ENCODE assay signal across 19 cellular contexts in the genomic region with DNA sequence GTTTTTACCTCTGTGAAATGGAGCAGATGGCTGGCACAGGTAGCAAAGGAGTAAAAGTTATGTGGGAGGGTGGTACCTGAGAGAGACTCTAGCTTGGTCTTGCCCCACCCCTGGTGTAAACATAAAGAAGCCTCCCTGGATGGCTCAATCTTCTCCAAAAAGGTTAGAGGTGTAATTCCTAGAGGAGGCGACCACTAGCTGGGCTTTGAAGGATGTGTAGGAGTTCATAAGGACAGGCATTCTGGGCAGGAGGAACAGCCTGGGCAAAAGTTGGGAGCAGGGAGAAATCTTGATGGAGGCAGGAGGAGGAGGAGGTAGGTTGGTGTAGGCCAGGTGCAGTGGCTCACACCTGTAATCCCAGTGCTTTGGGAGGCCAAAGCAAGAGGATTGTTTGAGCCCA. TPM values are rescaled to one million over a fixed set of nuclear protein-coding genes. Genes with fewer than 3 reads are reported as not detected.
DNase-seq lines count a peak whose midpoint lies in the region; ATAC-seq, FAIRE-seq and TF ChIP-seq lines count a peak whose summit lies in the region.
"Had no signal": no experiment of that assay in that cellular context is flagged by ENCODE, and none has a peak within 500 bp of the region (broad histone marks: within the 10 kb centered on the region; RNA-seq: fewer than 3 reads in every experiment).

No MANE protein-coding gene starts in this region.

- SMC1A ChIA-PET in GM12878 (lab: Charles Lee; ENCODE audit: uncharacterized antibody, unreplicated experiment), result interaction anchor here (0.9 to 3.1 kb wide), 4 partner anchors 10 to 479 kb away, joined by 3 to 17 read pairs (median 9); a partner anchor contains a TSS

- no peak for DNase-seq in activated naive CD8-positive, alpha-beta T cell treated with anti-CD3 and anti-CD28 coated beads, Interleukin-2, amount 10 ng/mL, durations not matched to agents 7 days and 5 days
- no peak for DNase-seq in activated naive CD8-positive, alpha-beta T cell treated with anti-CD3 and anti-CD28 coated beads for 36 hours
- DNase-seq in GM12878 (ENCODE audit: low read depth, low spot score), result no peak
- DNase-seq in lower lobe of right lung, result no peak
- DNase-seq in thyroid gland, result no peak
- no peak for DNase-seq in H54 (ENCODE audit: insufficient read length, low spot score)
- no peak for DNase-seq in left colon
- DNase-seq: ACHN; AML-193; Caco-2; DMS153; NCI-H1417; NCI-H1930; NCI-H2171; NCI-H446; NK-92 treated with Interleukin-12 subunit alpha and Interleukin-12 subunit beta, amount 100 ng/mL, for 24 hours; OCI-M1; RPMI8226 had no signal

- H3K9me3 Mint-ChIP-seq in activated naive CD8-positive, alpha-beta T cell treated with anti-CD3 and anti-CD28 coated beads, Interleukin-2, amount 10 ng/mL, durations not matched to agents 7 days and 5 days, result no peaks in the 10 kb centered on the region
- H3K9me3 Mint-ChIP-seq in activated naive CD8-positive, alpha-beta T cell treated with anti-CD3 and anti-CD28 coated beads for 36 hours, result no peaks in the 10 kb centered on the region

- peak overlapping the region; percentile 4; the same call in 1 of the 2 replicates for H3K4me2 ChIP-seq in GM12878 (ENCODE audit: control insufficient read depth, insufficient read depth)

- H3K9me3 ChIP-seq in GM12878 (replicated peaks; ENCODE audit: control insufficient read depth, insufficient read depth, low read length) (no peaks in the 10 kb centered on the region), lower lobe of right lung (no peaks in the 10 kb centered on the region), thyroid gland (no peaks in the 10 kb centered on the region)
- H3K9me3 ChIP-seq: Caco-2 had no signal

- intact Hi-C loops in GM12878 (cut with micrococcal nuclease; ENCODE audit: unreplicated experiment) (no loop called here), lower lobe of right lung (cut with DNase I) (no loop called here), thyroid gland (cut with DNase I) (no loop called here), left colon (cut with DNase I, micrococcal nuclease) (no loop called here)

- H3K4me1 Mint-ChIP-seq in activated naive CD8-positive, alpha-beta T cell treated with anti-CD3 and anti-CD28 coated beads, Interleukin-2, amount 10 ng/mL, durations not matched to agents 7 days and 5 days, result peaks cover 13% of the 10 kb centered on the region
- H3K4me1 Mint-ChIP-seq in activated naive CD8-positive, alpha-beta T cell treated with anti-CD3 and anti-CD28 coated beads for 36 hours, result peaks cover 16% of the 10 kb centered on the region

- CTCF ChIA-PET in GM12878 (lab: Yijun Ruan, JAX), result interaction anchor here (1.0 to 2.8 kb wide), 4 partner anchors 10 to 112 kb away, joined by 4 to 11 read pairs (median 6); a partner anchor contains a TSS

- H3K27ac ChIP-seq in GM12878 (ENCODE audit: control insufficient read depth, insufficient read depth) (no peak overlapping the region), lower lobe of right lung (peak overlapping the region; percentile 46), thyroid gland (no peak overlapping the region)

- TF ChIP-seq POLR2A in GM12878 (IDR thresholded peaks at IDR 0.05; ENCODE audit: low read depth, low read length), result no peak
- no peak for TF ChIP-seq POLR2A in thyroid gland (IDR thresholded peaks at IDR 0.05)
- no peak for TF ChIP-seq POLR2A in H54 (IDR thresholded peaks at IDR 0.05; ENCODE audit: low read depth, low read length)

- FAIRE-seq in GM12878 (lab: Jason Lieb, UNC), result no peak
- FAIRE-seq in H54 (lab: Jason Lieb, UNC), result no peak

- H3K4me3 ChIP-seq in GM12878 (peak overlapping the region; percentile 47), lower lobe of right lung (no peak overlapping the region), thyroid gland (replicated peaks in 1 of 3) (no peak overlapping the region)

- H2AFZ ChIP-seq in GM12878 (ENCODE audit: control insufficient read depth, low read depth, low read length), result no peak overlapping the region

- H4K20me1 ChIP-seq in GM12878 (ENCODE audit: control insufficient read depth, insufficient read depth), result peaks cover 4% of the 10 kb centered on the region; the same call in 1 of the 2 replicates

- no TSS peak for BruUV-seq in GM12878 (replicated peaks; lab: Mats Ljungman, UMichigan)

- no peak for TF ChIP-seq EP300 in GM12878 (IDR thresholded peaks at IDR 0.05; ENCODE audit: borderline replicate concordance in 1 of 2, control insufficient read depth in 1 of 2, low read depth in 2 of 2, low read length in 2 of 2)

- peaks cover 5% of the 10 kb centered on the region for H3K4me1 ChIP-seq in GM12878 (ENCODE audit: control insufficient read depth, insufficient read depth, low read length)
- H3K4me1 ChIP-seq in lower lobe of right lung, result peaks cover 58% of the 10 kb centered on the region
- peaks cover 9 to 22% of the 10 kb centered on the region in 2 donors for H3K4me1 ChIP-seq in thyroid gland

- no peak for ATAC-seq in activated naive CD8-positive, alpha-beta T cell treated with anti-CD3 and anti-CD28 coated beads, Interleukin-2, amount 10 ng/mL, durations not matched to agents 7 days and 5 days (ENCODE audit: low read depth)
- ATAC-seq in GM12878 (no peak), lower lobe of right lung (no peak), left colon (no peak)

- H3K36me3 ChIP-seq in GM12878 (ENCODE audit: control insufficient read depth in 2 of 2, insufficient read depth in 2 of 2, low read length in 1 of 2) (peaks cover 24 to 26% of the 10 kb centered on the region in 2 experiments; a peak in 3 of 4 replicates), lower lobe of right lung (peaks cover 95% of the 10 kb centered on the region), thyroid gland (no peaks in the 10 kb centered on the region)

- no peak overlapping the region for H3K4me3 Mint-ChIP-seq in activated naive CD8-positive, alpha-beta T cell treated with anti-CD3 and anti-CD28 coated beads, Interleukin-2, amount 10 ng/mL, durations not matched to agents 7 days and 5 days
- H3K4me3 Mint-ChIP-seq in activated naive CD8-positive, alpha-beta T cell treated with anti-CD3 and anti-CD28 coated beads for 36 hours, result no peak overlapping the region

- TF ChIP-seq CTCF in GM12878 (IDR thresholded peaks at IDR 0.05 in 2 of 3, conservative IDR thresholded peaks at IDR 0.05 in 1 of 3; ENCODE audit: control insufficient read depth in 2 of 3, extremely low read depth in 1 of 3, insufficient read depth in 1 of 3, low read depth in 3 of 3, low read length in 3 of 3) (no peak), lower lobe of right lung (IDR thresholded peaks at IDR 0.05) (no peak), thyroid gland (IDR thresholded peaks at IDR 0.05) (no peak)

- RAD21 ChIA-PET in GM12878 (lab: Charles Lee; ENCODE audit: unreplicated experiment), result interaction anchor here (1.1 to 1.8 kb wide), 2 partner anchors 10 to 112 kb away, joined by 4 to 7 read pairs; a partner anchor contains a TSS

- POLR2A ChIA-PET in activated naive CD8-positive, alpha-beta T cell treated with anti-CD3 and anti-CD28 coated beads, Interleukin-2, amount 10 ng/mL, durations not matched to agents 7 days and 5 days (lab: Charles Lee), result interaction anchor here (0.6 to 2.5 kb wide), 2 partner anchors 8 to 110 kb away, joined by 3 to 26 read pairs; a partner anchor contains a TSS
- POLR2A ChIA-PET in GM12878 (lab: Charles Lee), result interaction anchor here (1.1 to 1.8 kb wide), 2 partner anchors 8 to 10 kb away, joined by 4 to 6 read pairs; a partner anchor contains a TSS

- no peaks in the 10 kb centered on the region for H3K27me3 ChIP-seq in GM12878 (replicated peaks in 1 of 2; ENCODE audit: control insufficient read depth in 2 of 2, insufficient read depth in 2 of 2, low read length in 1 of 2)
- no peaks in the 10 kb centered on the region for H3K27me3 ChIP-seq in lower lobe of right lung (ENCODE audit: low read depth)
- no peaks in the 10 kb centered on the region for H3K27me3 ChIP-seq in thyroid gland

- no peaks in the 10 kb centered on the region for H3K27me3 Mint-ChIP-seq in activated naive CD8-positive, alpha-beta T cell treated with anti-CD3 and anti-CD28 coated beads, Interleukin-2, amount 10 ng/mL, durations not matched to agents 7 days and 5 days
- H3K27me3 Mint-ChIP-seq in activated naive CD8-positive, alpha-beta T cell treated with anti-CD3 and anti-CD28 coated beads for 36 hours, result no peaks in the 10 kb centered on the region

- no peak for TF ChIP-seq RAD21 in GM12878 (IDR thresholded peaks at IDR 0.05; ENCODE audit: insufficient read depth, low read depth, low read length)

- in situ Hi-C loops in GM12878 (cut with MboI), result no loop called here

- H3K27ac Mint-ChIP-seq in activated naive CD8-positive, alpha-beta T cell treated with anti-CD3 and anti-CD28 coated beads, Interleukin-2, amount 10 ng/mL, durations not matched to agents 7 days and 5 days, result peak overlapping the region; percentile 60
- H3K27ac Mint-ChIP-seq in activated naive CD8-positive, alpha-beta T cell treated with anti-CD3 and anti-CD28 coated beads for 36 hours, result no peak overlapping the region

- H3K79me2 ChIP-seq in GM12878 (ENCODE audit: control insufficient read depth, insufficient read depth, low read length), result peaks cover 44% of the 10 kb centered on the region

- peaks cover 12% of the 10 kb centered on the region for H3K36me3 Mint-ChIP-seq in activated naive CD8-positive, alpha-beta T cell treated with anti-CD3 and anti-CD28 coated beads, Interleukin-2, amount 10 ng/mL, durations not matched to agents 7 days and 5 days
- peaks cover 42% of the 10 kb centered on the region for H3K36me3 Mint-ChIP-seq in activated naive CD8-positive, alpha-beta T cell treated with anti-CD3 and anti-CD28 coated beads for 36 hours

- 31% methylated on average over 1 of the region's 1 CpG for WGBS in GM12878 (ENCODE audit: insufficient coverage, insufficient replicate concordance, low lambda C conversion rate, missing lambda C conversion rate)
- WGBS in thyroid gland, 2 donors, result 85 to 88% methylated on average over 1 of the region's 1 CpG

- H3K9ac ChIP-seq in GM12878 (ENCODE audit: control insufficient read depth, insufficient read depth, low read length), result no peak overlapping the region

RNA-seq across cellular contexts. Expression of a gene that starts 7.8 kb away (rescaled TPM):
- 1 to 10 TPM; 1.2 to 1.7 TPM for total RNA-seq in activated naive CD8-positive, alpha-beta T cell treated with anti-CD3 and anti-CD28 coated beads, Interleukin-2, amount 10 ng/mL, durations not matched to agents 7 days and 5 days
- total RNA-seq in activated naive CD8-positive, alpha-beta T cell treated with anti-CD3 and anti-CD28 coated beads for 36 hours, result under 1 TPM; 0.25 to 0.38 TPM
- total RNA-seq in GM12878 (2013; cell fraction: nucleolus; rRNA removed), result 2.8 and 3.6 TPM in 2 replicates
- total RNA-seq in GM12878 (2014; rRNA removed) (2.4 and 3.0 TPM in 2 replicates), GM12878 (2014; rRNA removed; fragmentation: Illumina TruSeq; extraction: Trizol) (1.2 and 1.3 TPM in 2 replicates), GM12878 (2021) (2.1 and 2.6 TPM in 2 replicates), lower lobe of right lung (10.0 TPM), thyroid gland (under 1 TPM in 1 of 4 donors, not detected in 3; 0.44 TPM), left colon (under 1 TPM in 1 of 2 donors, not detected in 1; 0.53 TPM)
- 0.80 TPM for polyA plus RNA-seq in GM12878 (2011; ENCODE audit: low read depth)
- polyA plus RNA-seq in GM12878 (2011; rRNA removed) (0.20 and 0.31 TPM in 2 replicates), GM12878 (2014; fragmentation: Illumina TruSeq; extraction: Trizol) (0.29 and 0.63 TPM in 2 replicates), GM12878 (2014; fragmentation: Nextera tagmentation; extraction: Ambion mirVana) (under 1 TPM; 0.69 to 0.72 TPM), GM12878 (2014; rRNA removed) (3.0 and 3.4 TPM in 2 replicates), GM12878 (2016; fragmentation: Nextera tagmentation; extraction: Ambion mirVana) (1 to 10 TPM; 4.1 to 5.1 TPM)
- 0.48 and 0.79 TPM in 2 replicates for polyA plus RNA-seq in GM12878 (2011; cell fraction: cytosol; rRNA removed)
- 0.72 and 0.75 TPM in 2 replicates for polyA plus RNA-seq in GM12878 (2011; cell fraction: nucleus; rRNA removed)
- 1.4 and 1.9 TPM in 2 replicates for polyA plus RNA-seq in GM12878 (2012)
- 0.51 and 1.3 TPM in 2 replicates for polyA minus RNA-seq in GM12878 (2011; rRNA and poly(A)+ RNA removed)
- polyA minus RNA-seq in GM12878 (2011; cell fraction: cytosol; rRNA and poly(A)+ RNA removed), result not detected in 2 replicates
- polyA minus RNA-seq in GM12878 (2011; cell fraction: nucleus; rRNA and poly(A)+ RNA removed), result 2.3 and 3.5 TPM in 2 replicates
- total RNA-seq: LHCN-M2 had no signal

RNA-seq across cellular contexts. Expression of a gene that starts 8.0 kb away (rescaled TPM):
- 10 to 100 TPM in 1 of 2 experiments, 1 to 10 TPM in 1; 9.5 to 11.7 TPM for total RNA-seq in activated naive CD8-positive, alpha-beta T cell treated with anti-CD3 and anti-CD28 coated beads, Interleukin-2, amount 10 ng/mL, durations not matched to agents 7 days and 5 days
- total RNA-seq in activated naive CD8-positive, alpha-beta T cell treated with anti-CD3 and anti-CD28 coated beads for 36 hours, result 10 to 100 TPM; 33.2 to 33.6 TPM
- total RNA-seq in GM12878 (2013; cell fraction: nucleolus; rRNA removed), result 288 and 334 TPM in 2 replicates
- total RNA-seq in GM12878 (2014; rRNA removed) (72.9 and 77.7 TPM in 2 replicates), GM12878 (2014; rRNA removed; fragmentation: Illumina TruSeq; extraction: Trizol) (49.4 and 52.6 TPM in 2 replicates), GM12878 (2021) (69.7 and 71.0 TPM in 2 replicates), lower lobe of right lung (95.9 TPM), thyroid gland (10 to 100 TPM in 3 of 4 donors, 1 to 10 TPM in 1; 8.1 to 37.6 (median 19.7) TPM), left colon (1 to 10 TPM; 7.7 to 8.7 TPM)
- 37.5 TPM for polyA plus RNA-seq in GM12878 (2011; ENCODE audit: low read depth)
- polyA plus RNA-seq in GM12878 (2011; rRNA removed) (46.8 and 115 TPM in 2 replicates), GM12878 (2014; fragmentation: Illumina TruSeq; extraction: Trizol) (61.9 and 67.8 TPM in 2 replicates), GM12878 (2014; fragmentation: Nextera tagmentation; extraction: Ambion mirVana) (10 to 100 TPM in 1 of 2 experiments, 1 to 10 TPM in 1; 7.6 to 14.8 TPM), GM12878 (2014; rRNA removed) (67.9 and 74.4 TPM in 2 replicates), GM12878 (2016; fragmentation: Nextera tagmentation; extraction: Ambion mirVana) (10 to 100 TPM; 35.0 to 41.9 TPM)
- polyA plus RNA-seq in GM12878 (2011; cell fraction: cytosol; rRNA removed), result 121 and 131 TPM in 2 replicates
- polyA plus RNA-seq in GM12878 (2011; cell fraction: nucleus; rRNA removed), result 126 and 136 TPM in 2 replicates
- 53.2 and 69.6 TPM in 2 replicates for polyA plus RNA-seq in GM12878 (2012)
- polyA minus RNA-seq in GM12878 (2011; rRNA and poly(A)+ RNA removed), result 120 and 140 TPM in 2 replicates
- polyA minus RNA-seq in GM12878 (2011; cell fraction: cytosol; rRNA and poly(A)+ RNA removed), result 62.1 and 69.0 TPM in 2 replicates
- polyA minus RNA-seq in GM12878 (2011; cell fraction: nucleus; rRNA and poly(A)+ RNA removed), result 62.3 and 89.7 TPM in 2 replicates

RNA-seq across cellular contexts. Expression of a gene that starts 10.8 kb away (rescaled TPM):
- total RNA-seq in activated naive CD8-positive, alpha-beta T cell treated with anti-CD3 and anti-CD28 coated beads, Interleukin-2, amount 10 ng/mL, durations not matched to agents 7 days and 5 days, result under 1 TPM; 0.62 to 0.83 TPM
- total RNA-seq in activated naive CD8-positive, alpha-beta T cell treated with anti-CD3 and anti-CD28 coated beads for 36 hours, result 1 to 10 TPM in 1 of 2 experiments, under 1 TPM in 1; 0.95 to 1.0 TPM
- 14.9 and 15.8 TPM in 2 replicates for total RNA-seq in GM12878 (2013; cell fraction: nucleolus; rRNA removed)
- total RNA-seq in GM12878 (2014; rRNA removed) (0.76 and 1.3 TPM in 2 replicates), GM12878 (2014; rRNA removed; fragmentation: Illumina TruSeq; extraction: Trizol) (0.36 and 0.55 TPM in 2 replicates), GM12878 (2021) (3.0 and 4.6 TPM in 2 replicates), lower lobe of right lung (15.3 TPM), thyroid gland (1 to 10 TPM in 2 of 4 donors, not detected in 2; 1.0 to 1.6 TPM), left colon (1 to 10 TPM in 1 of 2 donors, under 1 TPM in 1; 0.76 to 1.1 TPM)
- 1.1 TPM for polyA plus RNA-seq in GM12878 (2011; ENCODE audit: low read depth)
- polyA plus RNA-seq in GM12878 (2011; rRNA removed) (1.4 and 3.5 TPM in 2 replicates), GM12878 (2014; fragmentation: Illumina TruSeq; extraction: Trizol) (0.48 TPM in 1 of 2 replicates, not detected in the other), GM12878 (2014; fragmentation: Nextera tagmentation; extraction: Ambion mirVana) (not detected), GM12878 (2014; rRNA removed) (3.2 and 4.6 TPM in 2 replicates), GM12878 (2016; fragmentation: Nextera tagmentation; extraction: Ambion mirVana) (under 1 TPM; 0.14 to 0.59 TPM)
- 4.9 and 7.8 TPM in 2 replicates for polyA plus RNA-seq in GM12878 (2011; cell fraction: cytosol; rRNA removed)
- polyA plus RNA-seq in GM12878 (2011; cell fraction: nucleus; rRNA removed), result 154 and 163 TPM in 2 replicates
- 3.8 and 6.4 TPM in 2 replicates for polyA plus RNA-seq in GM12878 (2012)
- 0.66 and 3.7 TPM in 2 replicates for polyA minus RNA-seq in GM12878 (2011; rRNA and poly(A)+ RNA removed)
- 1.0 and 3.1 TPM in 2 replicates for polyA minus RNA-seq in GM12878 (2011; cell fraction: cytosol; rRNA and poly(A)+ RNA removed)
- 8.2 and 13.5 TPM in 2 replicates for polyA minus RNA-seq in GM12878 (2011; cell fraction: nucleus; rRNA and poly(A)+ RNA removed)

RNA-seq across cellular contexts. Expression of a gene that starts 26.9 kb away (rescaled TPM):
- 10 to 100 TPM; 55.8 to 59.9 TPM for total RNA-seq in activated naive CD8-positive, alpha-beta T cell treated with anti-CD3 and anti-CD28 coated beads, Interleukin-2, amount 10 ng/mL, durations not matched to agents 7 days and 5 days
- 100 to 1,000 TPM; 179 to 182 TPM for total RNA-seq in activated naive CD8-positive, alpha-beta T cell treated with anti-CD3 and anti-CD28 coated beads for 36 hours
- total RNA-seq in GM12878 (2013; cell fraction: nucleolus; rRNA removed), result 37.1 and 41.1 TPM in 2 replicates
- 196 and 221 TPM in 2 replicates for total RNA-seq in GM12878 (2014; rRNA removed)
- 36.4 and 44.4 TPM in 2 replicates for total RNA-seq in GM12878 (2014; rRNA removed; fragmentation: Illumina TruSeq; extraction: Trizol)
- 162 and 169 TPM in 2 replicates for total RNA-seq in GM12878 (2021)
- polyA plus RNA-seq in GM12878 (2011; ENCODE audit: low read depth), result 22.8 TPM
- 16.6 and 56.2 TPM in 2 replicates for polyA plus RNA-seq in GM12878 (2011; rRNA removed)
- polyA plus RNA-seq in GM12878 (2011; cell fraction: cytosol; rRNA removed), result 127 and 134 TPM in 2 replicates
- polyA plus RNA-seq in GM12878 (2011; cell fraction: nucleus; rRNA removed), result 148 and 198 TPM in 2 replicates
- polyA plus RNA-seq in GM12878 (2012), result 88.5 and 90.8 TPM in 2 replicates
- polyA plus RNA-seq in GM12878 (2014; fragmentation: Illumina TruSeq; extraction: Trizol), result 9.5 and 44.4 TPM in 2 replicates
- polyA plus RNA-seq in GM12878 (2014; fragmentation: Nextera tagmentation; extraction: Ambion mirVana), result 1 to 10 TPM in 1 of 2 experiments, under 1 TPM in 1; 0.79 to 5.8 TPM
- polyA plus RNA-seq in GM12878 (2014; rRNA removed), result 174 and 217 TPM in 2 replicates
- polyA plus RNA-seq in GM12878 (2016; fragmentation: Nextera tagmentation; extraction: Ambion mirVana), result 100 to 1,000 TPM; 183 to 186 TPM
- 19.6 and 29.7 TPM in 2 replicates for polyA minus RNA-seq in GM12878 (2011; rRNA and poly(A)+ RNA removed)
- polyA minus RNA-seq in GM12878 (2011; cell fraction: cytosol; rRNA and poly(A)+ RNA removed), result 24.2 and 28.3 TPM in 2 replicates
- polyA minus RNA-seq in GM12878 (2011; cell fraction: nucleus; rRNA and poly(A)+ RNA removed), result 20.2 and 32.4 TPM in 2 replicates
- 40.3 TPM for total RNA-seq in lower lobe of right lung
- total RNA-seq in thyroid gland, result 10 to 100 TPM; 36.1 to 81.7 (median 54.9) TPM
- total RNA-seq in left colon, result 10 to 100 TPM; 43.5 to 61.9 TPM

RNA-seq across cellular contexts. Expression of a gene that starts 30.7 kb away (rescaled TPM):
- total RNA-seq in activated naive CD8-positive, alpha-beta T cell treated with anti-CD3 and anti-CD28 coated beads, Interleukin-2, amount 10 ng/mL, durations not matched to agents 7 days and 5 days, result 1 to 10 TPM; 3.9 to 5.0 TPM
- 1 to 10 TPM; 3.4 to 4.0 TPM for total RNA-seq in activated naive CD8-positive, alpha-beta T cell treated with anti-CD3 and anti-CD28 coated beads for 36 hours
- total RNA-seq in GM12878 (2013; cell fraction: nucleolus; rRNA removed), result 1.1 and 1.6 TPM in 2 replicates
- 1.3 and 1.7 TPM in 2 replicates for total RNA-seq in GM12878 (2014; rRNA removed)
- total RNA-seq in GM12878 (2014; rRNA removed; fragmentation: Illumina TruSeq; extraction: Trizol), result 0.67 and 0.78 TPM in 2 replicates
- 2.5 and 4.1 TPM in 2 replicates for total RNA-seq in GM12878 (2021)
- polyA plus RNA-seq in GM12878 (2011; ENCODE audit: low read depth), result 0.75 TPM
- 0.49 and 0.94 TPM in 2 replicates for polyA plus RNA-seq in GM12878 (2011; rRNA removed)
- polyA plus RNA-seq in GM12878 (2011; cell fraction: cytosol; rRNA removed), result 1.7 and 2.0 TPM in 2 replicates
- 10.8 and 12.6 TPM in 2 replicates for polyA plus RNA-seq in GM12878 (2011; cell fraction: nucleus; rRNA removed)
- 0.89 and 1.8 TPM in 2 replicates for polyA plus RNA-seq in GM12878 (2012)
- 0.19 and 0.98 TPM in 2 replicates for polyA plus RNA-seq in GM12878 (2014; fragmentation: Illumina TruSeq; extraction: Trizol)
- polyA plus RNA-seq in GM12878 (2014; fragmentation: Nextera tagmentation; extraction: Ambion mirVana), result under 1 TPM; 0.29 to 0.48 TPM
- polyA plus RNA-seq in GM12878 (2014; rRNA removed), result 4.6 and 5.6 TPM in 2 replicates
- 1 to 10 TPM; 1.8 to 2.0 TPM for polyA plus RNA-seq in GM12878 (2016; fragmentation: Nextera tagmentation; extraction: Ambion mirVana)
- 0.29 and 0.31 TPM in 2 replicates for polyA minus RNA-seq in GM12878 (2011; rRNA and poly(A)+ RNA removed)
- not detected in 2 replicates for polyA minus RNA-seq in GM12878 (2011; cell fraction: cytosol; rRNA and poly(A)+ RNA removed)
- 0.24 and 1.1 TPM in 2 replicates for polyA minus RNA-seq in GM12878 (2011; cell fraction: nucleus; rRNA and poly(A)+ RNA removed)
- total RNA-seq in lower lobe of right lung, result 6.2 TPM
- total RNA-seq in thyroid gland, result 1 to 10 TPM in 3 of 4 donors, under 1 TPM in 1; 0.75 to 8.8 (median 2.2) TPM
- 1 to 10 TPM; 1.6 to 2.8 TPM for total RNA-seq in left colon
